Comparison of ENCODE assay signal across 19 cellular contexts in the genomic region with DNA sequence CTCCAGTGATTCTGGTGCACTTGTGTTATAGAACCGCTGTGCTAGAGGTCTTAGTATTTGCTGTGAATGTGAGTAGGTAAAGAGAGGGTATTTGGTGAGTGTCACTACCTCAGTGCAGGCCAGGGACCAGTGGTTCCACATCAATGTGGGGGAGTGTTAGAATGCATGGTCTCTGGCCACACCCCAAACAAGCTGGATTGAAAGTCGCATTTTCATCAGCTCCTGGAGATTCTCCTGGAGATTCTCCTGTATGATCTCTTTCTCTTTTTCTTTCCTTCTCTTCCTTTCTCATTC. TPM values are rescaled to one million over a fixed set of nuclear protein-coding genes. Genes with fewer than 3 reads are reported as not detected.
"Had no signal": no experiment of that assay in that cellular context is flagged by ENCODE, and none has a peak within 500 bp of the region (broad histone marks: within the 10 kb centered on the region; RNA-seq: fewer than 3 reads in every experiment).

No MANE protein-coding gene starts in this region.

- H3K36me3 ChIP-seq: spleen, tibial artery, uterus had no signal

- H3K36me3 Mint-ChIP-seq: mesothelial cell of epicardium; natural killer cell treated with Interleukin-12 subunit alpha and Interleukin-12 subunit beta and Interleukin-15 and Interleukin-18, amount 100 ng/mL, for 72 hours had no signal

- H3K4me1 ChIP-seq: body of pancreas, foreskin keratinocyte, spleen, tibial artery, uterus had no signal

- H3K4me3 ChIP-seq: body of pancreas, dorsolateral prefrontal cortex, lung, spleen, tibial artery, uterus had no signal

- H3K9me3 ChIP-seq: body of pancreas, spleen, tibial artery, uterus had no signal

- DNase-seq: activated CD4-positive, alpha-beta T cell treated with anti-CD3 and anti-CD28 coated beads, Interleukin-2, amount 50 U/mL, for 1 hour; activated CD4-positive, CD25-positive, alpha-beta regulatory T cell treated with anti-CD3 and anti-CD28 coated beads, Interleukin-2, amount 50 U/mL, for 72 hours; activated naive CD4-positive, alpha-beta T cell; dorsolateral prefrontal cortex; endodermal cell; kidney; spleen; tibial artery; uterus had no signal

- H3K27me3 ChIP-seq: body of pancreas, foreskin keratinocyte, uterus had no signal

- H3K27ac Mint-ChIP-seq: activated T-helper 17 cell treated with anti-CD3 and anti-CD28 coated beads, Interleukin-2, amount 50 U/mL, for 72 hours; endodermal cell; mesothelial cell of epicardium; stimulated activated naive B cell treated with anti-CD40 and anti-IgM and Interleukin-4, amounts not matched to agents 10 μg/mL and 1 μg/mL and 100 μg/mL, for 72 hours; T-helper 1 cell treated with Interleukin-12 subunit alpha and Interleukin-12 subunit beta and Interleukin-4 antibody, amounts not matched to agents 30 μg/mL and 1 μg/mL, for 36 hours had no signal

- H3K4me1 Mint-ChIP-seq: activated T-helper 17 cell treated with anti-CD3 and anti-CD28 coated beads, Interleukin-2, amount 50 U/mL, for 72 hours had no signal

- H3K9me3 Mint-ChIP-seq: activated T-helper 17 cell treated with anti-CD3 and anti-CD28 coated beads, Interleukin-2, amount 50 U/mL, for 72 hours; natural killer cell treated with Interleukin-12 subunit alpha and Interleukin-12 subunit beta and Interleukin-15 and Interleukin-18, amount 100 ng/mL, for 72 hours; T-helper 1 cell treated with Interleukin-12 subunit alpha and Interleukin-12 subunit beta and Interleukin-4 antibody, amounts not matched to agents 30 μg/mL and 1 μg/mL, for 36 hours had no signal

- H3K4me3 Mint-ChIP-seq: activated T-helper 17 cell treated with anti-CD3 and anti-CD28 coated beads, Interleukin-2, amount 50 U/mL, for 72 hours; endodermal cell; mesothelial cell of epicardium; natural killer cell treated with Interleukin-12 subunit alpha and Interleukin-12 subunit beta and Interleukin-15 and Interleukin-18, amount 100 ng/mL, for 72 hours; stimulated activated naive B cell treated with anti-CD40 and anti-IgM and Interleukin-4, amounts not matched to agents 10 μg/mL and 1 μg/mL and 100 μg/mL, for 72 hours; T-helper 1 cell treated with Interleukin-12 subunit alpha and Interleukin-12 subunit beta and Interleukin-4 antibody, amounts not matched to agents 30 μg/mL and 1 μg/mL, for 36 hours had no signal

- H3K27me3 Mint-ChIP-seq: natural killer cell treated with Interleukin-12 subunit alpha and Interleukin-12 subunit beta and Interleukin-15 and Interleukin-18, amount 100 ng/mL, for 72 hours had no signal

- H3K27ac ChIP-seq: body of pancreas, dorsolateral prefrontal cortex, epithelial cell of prostate, foreskin keratinocyte, spleen, tibial artery, uterus had no signal

RNA-seq across cellular contexts. Expression of a gene that starts 26.8 kb away (rescaled TPM):
- total RNA-seq: endodermal cell, foreskin keratinocyte had no signal
- polyA plus RNA-seq: fibroblast of lung, foreskin keratinocyte had no signal
